In genomic region chr20:31663838-31664695, GRCh38 we compare ENCODE assay signal across 9 cellular contexts. TPM values are rescaled to one million over a fixed set of nuclear protein-coding genes. Genes with fewer than 3 reads are reported as not detected.
DNase-seq lines count a peak whose midpoint lies in the region; ATAC-seq, FAIRE-seq and TF ChIP-seq lines count a peak whose summit lies in the region.
"Had no signal": no experiment of that assay in that cellular context is flagged by ENCODE, and none has a peak within 500 bp of the region (broad histone marks: within the 10 kb centered on the region; RNA-seq: fewer than 3 reads in every experiment).

No MANE protein-coding gene starts in this region.

- H3K27me3 ChIP-seq in dorsolateral prefrontal cortex, result no peaks in the 10 kb centered on the region

- H3K27ac Mint-ChIP-seq in osteocyte (ENCODE audit: unreplicated experiment), result peak overlapping the region; percentile 50

- no peak overlapping the region for H3K4me3 ChIP-seq in dorsolateral prefrontal cortex

- H3K9me3 Mint-ChIP-seq in osteocyte (ENCODE audit: unreplicated experiment), result no peaks in the 10 kb centered on the region

- intact Hi-C loops in dorsolateral prefrontal cortex (cut with DNase I), result no loop called here

- TF ChIP-seq CTCF in dorsolateral prefrontal cortex (IDR thresholded peaks at IDR 0.05 in 54 of 56, conservative IDR thresholded peaks at IDR 0.05 in 2 of 56; ENCODE audit: low read depth in 1 of 56, partially characterized antibody in 56 of 56), result peak in 2 of 56 donors; percentile 11 to 12
- TF ChIP-seq CTCF in osteocyte (IDR thresholded peaks at IDR 0.05), result no peak

- no peak for FAIRE-seq in urothelium cell line (lab: Jason Lieb, UNC)

- DNase-seq in DMS53 treated with DMSO at 0.1 percent for 48 hours (lab: John Stamatoyannopoulos, UW; ENCODE audit: unreplicated experiment), result peak; percentile 84
- peak; percentile 67 for DNase-seq in NCI-H2196 treated with DMSO at 0.1 percent for 48 hours (lab: John Stamatoyannopoulos, UW; ENCODE audit: unreplicated experiment)
- peak in 3 of 10 donors; percentile 44 to 48 (median 46) for DNase-seq in dorsolateral prefrontal cortex
- DNase-seq in osteocyte (ENCODE audit: extremely low spot score, unreplicated experiment), result no peak
- no peak for DNase-seq in urothelium cell line (ENCODE audit: low spot score)
- no peak for DNase-seq in AG08395 (ENCODE audit: low spot score)
- DNase-seq in T-helper 9 cell, result no peak
- DNase-seq: SIG-M5 had no signal

- no peaks in the 10 kb centered on the region for H3K27me3 Mint-ChIP-seq in osteocyte (ENCODE audit: unreplicated experiment)

- peaks cover 49% of the 10 kb centered on the region for H3K4me1 Mint-ChIP-seq in osteocyte (ENCODE audit: unreplicated experiment)

- H3K27ac ChIP-seq in dorsolateral prefrontal cortex, result peak overlapping the region; percentile 80 to 100 (median 99)

- ATAC-seq in HG02852 (IDR thresholded peaks at IDR 0.05; ENCODE audit: unreplicated experiment), result no peak

- H3K4me3 Mint-ChIP-seq in osteocyte (ENCODE audit: unreplicated experiment), result no peak overlapping the region

- peaks cover 23% of the 10 kb centered on the region for H3K36me3 Mint-ChIP-seq in osteocyte (ENCODE audit: unreplicated experiment)

RNA-seq across cellular contexts. Expression of gene COX4I2, which starts 26.4 kb away (rescaled TPM):
- total RNA-seq in dorsolateral prefrontal cortex (1 to 10 TPM in 73 of 120 experiments, under 1 TPM in 16, not detected in 31; 0.66 to 5.5 (median 1.8) TPM), osteocyte (not detected in 2 replicates)

RNA-seq across cellular contexts. Expression of gene BCL2L1, which starts 58.6 kb away (rescaled TPM):
- total RNA-seq in dorsolateral prefrontal cortex (100 to 1,000 TPM in 77 of 120 experiments, 10 to 100 TPM in 43; 79.5 to 144 (median 103) TPM), osteocyte (67.0 and 69.4 TPM in 2 replicates)

RNA-seq across cellular contexts. Expression of gene ID1, which starts 59.0 kb away (rescaled TPM):
- 100 to 1,000 TPM in 1 of 120 experiments, 10 to 100 TPM in 117, 1 to 10 TPM in 2; 8.0 to 102 (median 36.9) TPM for total RNA-seq in dorsolateral prefrontal cortex
- total RNA-seq in osteocyte, result 8.2 TPM in 2 replicates

Comparison
In these comparisons a context has a peak if more than half of its experiments do, and no peak if none do; other contexts are left out.
1. DNase-seq: peak in DMS53 treated with DMSO at 0.1 percent for 48 hours (single experiment) and NCI-H2196 treated with DMSO at 0.1 percent for 48 hours (single experiment); none in osteocyte (single experiment), urothelium cell line (single experiment), AG08395 (single experiment) and T-helper 9 cell (single experiment).